In the genomic region with DNA sequence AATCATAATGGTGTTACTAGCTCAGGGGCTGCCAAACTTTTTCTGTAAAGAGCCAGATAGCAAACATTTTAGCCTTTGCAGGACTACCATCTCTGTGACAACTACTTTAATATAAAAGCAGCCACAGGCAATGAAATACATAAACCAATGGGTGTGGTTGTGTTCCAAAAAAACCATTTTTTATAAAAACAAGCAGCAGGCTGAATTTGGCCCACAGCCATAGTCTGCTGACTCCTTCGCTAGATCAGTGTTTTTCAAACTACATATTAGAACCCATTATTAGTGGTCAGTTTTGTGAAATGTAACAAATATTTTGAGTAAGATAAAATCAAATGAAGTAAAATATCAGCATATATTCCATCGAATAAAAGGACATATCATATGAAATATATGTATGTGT, we compare ENCODE assay signal across 22 cellular contexts. TPM values are rescaled to one million over a fixed set of nuclear protein-coding genes. Genes with fewer than 3 reads are reported as not detected.
DNase-seq lines count a peak whose midpoint lies in the region; ATAC-seq and TF ChIP-seq lines count a peak whose summit lies in the region.
"Had no signal": no experiment of that assay in that cellular context is flagged by ENCODE, and none has a peak within 500 bp of the region (broad histone marks: within the 10 kb centered on the region; RNA-seq: fewer than 3 reads in every experiment).

No MANE protein-coding gene starts in this region.

- intact Hi-C loops in sciatic nerve (cut with DNase I): no loop called here

- peak; percentile 23 for DNase-seq in adipocyte (ENCODE audit: low read depth)
- peak; percentile 53 for DNase-seq in choroid plexus epithelial cell (ENCODE audit: low read depth)
- DNase-seq in fibroblast of the aortic adventitia (ENCODE audit: low read depth): peak; percentile 41
- peak; percentile 61 for DNase-seq in sciatic nerve (ENCODE audit: low spot score)
- no peak for DNase-seq in iPS-NIHi7 (ENCODE audit: extremely low spot score)
- DNase-seq in NOMO-1 treated with dmso at 0.1 percent for 144 hours (lab: John Stamatoyannopoulos, UW; ENCODE audit: unreplicated experiment): no peak
- DNase-seq: 8988T; ACHN; C1 segment of cervical spinal cord; Calu3; CD4-positive, alpha-beta memory T cell; COR-L47; DMS53; DMS79 treated with DMSO at 0.1 percent for 48 hours; GF-D8; GM23248; H7; HCEC 1CT had no signal

- H3K4me3 ChIP-seq in adipocyte (ENCODE audit: low read length) (no peak overlapping the region), choroid plexus epithelial cell (ENCODE audit: low read depth, low read length) (no peak overlapping the region), fibroblast of the aortic adventitia (ENCODE audit: low read depth, low read length) (no peak overlapping the region)
- H3K4me3 ChIP-seq: A549, GM23248 had no signal

- TF ChIP-seq CTCF in choroid plexus epithelial cell (conservative IDR thresholded peaks at IDR 0.05; ENCODE audit: low read depth, low read length) (no peak), fibroblast of the aortic adventitia (IDR thresholded peaks at IDR 0.05; ENCODE audit: insufficient read depth, low read length) (no peak)

- ATAC-seq in sciatic nerve (no peak), GM18517 (IDR thresholded peaks at IDR 0.05; ENCODE audit: unreplicated experiment) (no peak)
- ATAC-seq: A549 had no signal

- H3K9me3 ChIP-seq in adipocyte (ENCODE audit: control insufficient read depth, low read length): no peaks in the 10 kb centered on the region
- H3K9me3 ChIP-seq: A549 had no signal

- H3K9ac ChIP-seq in adipocyte (ENCODE audit: low read length): no peak overlapping the region
- H3K9ac ChIP-seq: GM23248 had no signal

- H3K36me3 ChIP-seq in adipocyte (ENCODE audit: control insufficient read depth, insufficient read depth, low read length, severe bottlenecking): no peaks in the 10 kb centered on the region

- H3K4me1 ChIP-seq in adipocyte (ENCODE audit: control insufficient read depth, insufficient read depth, low read length): no peaks in the 10 kb centered on the region
- H3K4me1 ChIP-seq: A549 had no signal

- H3K27me3 ChIP-seq in adipocyte (replicated peaks; ENCODE audit: control insufficient read depth, insufficient read depth, low read length): no peaks in the 10 kb centered on the region

RNA-seq across cellular contexts. Expression of a gene that starts 13.6 kb away (rescaled TPM):
- total RNA-seq in fibroblast of the aortic adventitia (ENCODE audit: low replicate concordance) (37.0 and 56.9 TPM in 2 replicates), sciatic nerve (26.3 TPM)
- total RNA-seq: CD4-positive, alpha-beta memory T cell; G401 had no signal

RNA-seq across cellular contexts. Expression of a gene that starts 28.7 kb away (rescaled TPM):
- total RNA-seq in fibroblast of the aortic adventitia (ENCODE audit: low replicate concordance) (not detected in 2 replicates), sciatic nerve (not detected)
- total RNA-seq: Calu3; CD4-positive, alpha-beta memory T cell; Daoy; G401; GM23248; H7 had no signal

RNA-seq across cellular contexts. Expression of a gene that starts 44.6 kb away (rescaled TPM):
- total RNA-seq in fibroblast of the aortic adventitia (ENCODE audit: low replicate concordance) (69.7 and 97.3 TPM in 2 replicates), sciatic nerve (4.1 TPM)
- total RNA-seq: CD4-positive, alpha-beta memory T cell; G401 had no signal

Comparison
In these comparisons a context has a peak if more than half of its experiments do, and no peak if none do; other contexts are left out.
1. DNase-seq: peak in adipocyte (single experiment), choroid plexus epithelial cell (single experiment), fibroblast of the aortic adventitia (single experiment) and sciatic nerve (single experiment); none in iPS-NIHi7 (single experiment) and NOMO-1 treated with dmso at 0.1 percent for 144 hours (single experiment).
2. RNA of a gene that starts 44.6 kb away (total RNA-seq): 69.7 to 97.3 TPM in fibroblast of the aortic adventitia; 4.1 TPM in sciatic nerve (single experiment); every median in the first group is over 10 times any median in the second.